In the genomic region with DNA sequence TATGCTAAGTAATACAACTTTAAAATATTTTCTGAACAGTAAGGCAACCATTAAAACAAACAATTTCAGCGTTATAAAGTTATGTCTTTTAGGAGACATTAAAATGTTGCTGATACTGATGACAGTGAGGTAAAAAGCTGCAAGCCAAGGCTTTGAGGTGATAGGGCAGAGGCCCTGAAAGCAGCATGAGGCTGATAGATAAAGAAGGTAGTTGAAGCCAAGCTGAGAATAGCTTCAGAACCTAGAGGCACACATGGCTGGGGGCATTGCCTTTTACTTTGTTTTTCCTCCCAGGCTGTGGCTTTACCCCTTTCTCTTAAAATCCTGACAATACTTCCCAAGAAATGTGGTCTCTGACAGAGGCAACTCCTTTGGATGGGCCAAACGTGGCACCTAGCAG, we compare ENCODE assay signal across 21 cellular contexts.
DNase-seq lines count a peak whose midpoint lies in the region; ATAC-seq, FAIRE-seq and TF ChIP-seq lines count a peak whose summit lies in the region.
"Had no signal": no experiment of that assay in that cellular context is flagged by ENCODE, and none has a peak within 500 bp of the region (broad histone marks: within the 10 kb centered on the region; RNA-seq: fewer than 3 reads in every experiment).

No MANE protein-coding gene starts in this region.

- intact Hi-C loops in left ventricle myocardium superior (cut with micrococcal nuclease) (no loop called here), Right ventricle myocardium superior (cut with DNase I) (no loop called here)

- no peak overlapping the region for H3K4me2 ChIP-seq in osteoblast (ENCODE audit: insufficient read depth, low read length)
- H3K4me2 ChIP-seq: A549 had no signal

- no peak overlapping the region for H3K27ac ChIP-seq in osteoblast (ENCODE audit: low read depth, low read length)
- H3K27ac ChIP-seq: A549 had no signal

- FAIRE-seq in bronchial epithelial cell (lab: Jason Lieb, UNC): peak; percentile 43
- FAIRE-seq: A549, GM12891, GM18507 had no signal

- no peaks in the 10 kb centered on the region for H3K27me3 Mint-ChIP-seq in T-helper 2 cell treated with Interferon-gamma antibody and Interleukin-4, amounts not matched to agents 5 μg/mL and 100 μg/mL, for 36 hours (ENCODE audit: low read depth)
- peaks cover 0 to 2% of the 10 kb centered on the region in 2 donors for H3K27me3 Mint-ChIP-seq in T-cell

- no peak overlapping the region for H3K27ac Mint-ChIP-seq in T-helper 2 cell treated with Interferon-gamma antibody and Interleukin-4, amounts not matched to agents 5 μg/mL and 100 μg/mL, for 36 hours
- H3K27ac Mint-ChIP-seq in T-cell: no peak overlapping the region
- H3K27ac Mint-ChIP-seq: HFFc6 had no signal

- no peaks in the 10 kb centered on the region for H3K9me3 Mint-ChIP-seq in T-helper 2 cell treated with Interferon-gamma antibody and Interleukin-4, amounts not matched to agents 5 μg/mL and 100 μg/mL, for 36 hours
- H3K9me3 Mint-ChIP-seq in T-cell: peaks cover 0 to 4% (median 0%) of the 10 kb centered on the region in 3 donors
- H3K9me3 Mint-ChIP-seq: HFFc6 had no signal

- POLR2A ChIA-PET in T-cell (lab: Charles Lee): no interaction called here

- H3K4me1 ChIP-seq in osteoblast (ENCODE audit: insufficient read depth, low read length): no peaks in the 10 kb centered on the region
- H3K4me1 ChIP-seq: A549 had no signal

- TF ChIP-seq CTCF in bronchial epithelial cell (IDR thresholded peaks at IDR 0.05; ENCODE audit: insufficient read depth, low read length, severe bottlenecking) (no peak), osteoblast (IDR thresholded peaks at IDR 0.05; ENCODE audit: extremely low read depth, low read depth, low read length) (no peak)

- H3K4me3 Mint-ChIP-seq in T-helper 2 cell treated with Interferon-gamma antibody and Interleukin-4, amounts not matched to agents 5 μg/mL and 100 μg/mL, for 36 hours: no peak overlapping the region
- H3K4me3 Mint-ChIP-seq in T-cell: no peak overlapping the region
- H3K4me3 Mint-ChIP-seq: CD4-positive, alpha-beta memory T cell; HFFc6 had no signal

- H3K79me2 ChIP-seq in osteoblast (ENCODE audit: insufficient read depth, low read length): no peaks in the 10 kb centered on the region

- no peak for DNase-seq in left ventricle myocardium superior
- DNase-seq in Right ventricle myocardium superior: no peak
- DNase-seq in bronchial epithelial cell (ENCODE audit: low read depth): no peak
- peak; percentile 56 for DNase-seq in osteoblast (ENCODE audit: insufficient read length, low spot score, missing footprints)
- no peak for DNase-seq in NK-92 (lab: John Stamatoyannopoulos, UW; ENCODE audit: unreplicated experiment)
- DNase-seq in T-helper 2 cell treated with Interferon-gamma antibody and Interleukin-4, amounts not matched to agents 5 μg/mL and 100 μg/mL, for 36 hours (ENCODE audit: low spot score): no peak
- no peak for DNase-seq in T-cell
- DNase-seq: 8988T; ACHN; C1 segment of cervical spinal cord; Calu3; CD4-positive, alpha-beta memory T cell; COR-L47; DMS53; DMS79 treated with DMSO at 0.1 percent for 48 hours; GF-D8; HFFc6 had no signal

- CTCF ChIA-PET in T-cell (lab: Charles Lee): no interaction called here

- peak; percentile 37 for ATAC-seq in left ventricle myocardium superior
- no peak for ATAC-seq in Right ventricle myocardium superior (ENCODE audit: poor library complexity)
- ATAC-seq in T-cell (replicated peaks in 1 of 4): no peak
- ATAC-seq: A549 had no signal

- no peaks in the 10 kb centered on the region for H3K36me3 Mint-ChIP-seq in T-helper 2 cell treated with Interferon-gamma antibody and Interleukin-4, amounts not matched to agents 5 μg/mL and 100 μg/mL, for 36 hours (ENCODE audit: low read depth)
- no peaks in the 10 kb centered on the region for H3K36me3 Mint-ChIP-seq in T-cell
- H3K36me3 Mint-ChIP-seq: CD4-positive, alpha-beta memory T cell had no signal

- H3K36me3 ChIP-seq in bronchial epithelial cell (ENCODE audit: control insufficient read depth, insufficient read depth, low read length) (peaks cover 2% of the 10 kb centered on the region), osteoblast (ENCODE audit: insufficient read depth, low read length) (no peaks in the 10 kb centered on the region)
- H3K36me3 ChIP-seq: HAP-1 had no signal

- no peaks in the 10 kb centered on the region for H3K4me1 Mint-ChIP-seq in T-helper 2 cell treated with Interferon-gamma antibody and Interleukin-4, amounts not matched to agents 5 μg/mL and 100 μg/mL, for 36 hours (ENCODE audit: low read depth)
- H3K4me1 Mint-ChIP-seq in T-cell: peaks cover 0 to 2% (median 0%) of the 10 kb centered on the region in 3 donors
- H3K4me1 Mint-ChIP-seq: CD4-positive, alpha-beta memory T cell had no signal

- H3K27me3 ChIP-seq in bronchial epithelial cell (ENCODE audit: control insufficient read depth, insufficient read depth, low read length) (no peaks in the 10 kb centered on the region), osteoblast (ENCODE audit: insufficient read depth, low read length) (no peaks in the 10 kb centered on the region)

- H3K4me3 ChIP-seq in bronchial epithelial cell (ENCODE audit: low read depth, low read length): no peak overlapping the region
- no peak overlapping the region for H3K4me3 ChIP-seq in osteoblast (ENCODE audit: insufficient read depth, low read length)
- H3K4me3 ChIP-seq: A549, HAP-1 had no signal

- H2AFZ ChIP-seq in osteoblast (ENCODE audit: low read length): no peak overlapping the region

- no peaks in the 10 kb centered on the region for H3K9me3 ChIP-seq in osteoblast (ENCODE audit: low read depth, low read length)
- H3K9me3 ChIP-seq: A549, HAP-1 had no signal

- H4K20me1 ChIP-seq in osteoblast (ENCODE audit: insufficient read depth, low read length): no peaks in the 10 kb centered on the region
